1 cellular context compared by ENCODE assay signal in genomic region chrX:40087574-40088298, GRCh38.
TF ChIP-seq lines count a peak whose summit lies in the region.

No MANE protein-coding gene starts in this region.

TF ChIP-seq in GM12878, 131 proteins besides CTCF, POLR2A, EP300 and RAD21:
- TF ChIP-seq MLLT1 (IDR thresholded peaks at IDR 0.05) (no peak), KDM1A (IDR thresholded peaks at IDR 0.05; ENCODE audit: borderline replicate concordance) (no peak), RELB (IDR thresholded peaks at IDR 0.05; ENCODE audit: low read depth) (no peak), SUZ12 (IDR thresholded peaks at IDR 0.05; ENCODE audit: unreplicated experiment) (no peak), BHLHE40 (IDR thresholded peaks at IDR 0.05; ENCODE audit: borderline replicate concordance in 1 of 2, low read depth in 2 of 2, low read length in 1 of 2) (no peak), ZNF687 (IDR thresholded peaks at IDR 0.05) (no peak), RB1 (IDR thresholded peaks at IDR 0.05; ENCODE audit: borderline replicate concordance) (no peak), IRF4 (IDR thresholded peaks at IDR 0.05; ENCODE audit: low read depth, low read length) (no peak), NFIC (IDR thresholded peaks at IDR 0.05; ENCODE audit: low read depth, low read length) (no peak)
TF ChIP-seq in GM12878: peak in this region for 0.
